ENCODE assay signal across 28 cellular contexts in genomic region chr12:4984971-4985370, GRCh38. TPM values are rescaled to one million over a fixed set of nuclear protein-coding genes. Genes with fewer than 3 reads are reported as not detected.
DNase-seq lines count a peak whose midpoint lies in the region; ATAC-seq, FAIRE-seq and TF ChIP-seq lines count a peak whose summit lies in the region.
"Had no signal": no experiment of that assay in that cellular context is flagged by ENCODE, and none has a peak within 500 bp of the region (broad histone marks: within the 10 kb centered on the region; RNA-seq: fewer than 3 reads in every experiment).

No MANE protein-coding gene starts in this region.

- no peaks in the 10 kb centered on the region for H3K9me2 ChIP-seq in neural cell (ENCODE audit: insufficient read depth, low read length)

- peak; percentile 24 for TF ChIP-seq RAD21 in neural cell (conservative IDR thresholded peaks at IDR 0.05)

- no peak for ATAC-seq in GM19452 (IDR thresholded peaks at IDR 0.05; ENCODE audit: unreplicated experiment)
- no peak for ATAC-seq in HG02571 (IDR thresholded peaks at IDR 0.05; ENCODE audit: unreplicated experiment)
- ATAC-seq: effector memory CD8-positive, alpha-beta T cell; naive thymus-derived CD8-positive, alpha-beta T cell had no signal

- FAIRE-seq in RCC 7860 (lab: Jason Lieb, UNC) = no peak
- FAIRE-seq: A204.1, G401.6, GM19239, kidney, small intestine had no signal

- peak; percentile 83 for TF ChIP-seq EP300 in neural cell (conservative IDR thresholded peaks at IDR 0.05; ENCODE audit: poor library complexity, severe bottlenecking)

- H3K79me2 ChIP-seq in neural cell (replicated peaks; ENCODE audit: insufficient read depth, low read length) = no peaks in the 10 kb centered on the region

- H3K27ac ChIP-seq in neural cell (ENCODE audit: low read length) = peak overlapping the region; percentile 87
- H3K27ac ChIP-seq: breast epithelium, colonic mucosa, SK-N-MC, stomach, tibial artery had no signal

- H3K36me3 ChIP-seq in neural cell (ENCODE audit: insufficient read depth, low read length) = no peaks in the 10 kb centered on the region
- H3K36me3 ChIP-seq: breast epithelium, colonic mucosa, stomach, tibial artery had no signal

- no peaks in the 10 kb centered on the region for H3K27me3 ChIP-seq in neural cell (ENCODE audit: insufficient read depth, low read depth, low read length)
- H3K27me3 ChIP-seq: breast epithelium, colonic mucosa had no signal

- peak overlapping the region; percentile 22 for H3K4me2 ChIP-seq in neural cell (ENCODE audit: low read length)

- H3K9me3 ChIP-seq in neural cell (ENCODE audit: low read length) = no peaks in the 10 kb centered on the region
- H3K9me3 ChIP-seq: breast epithelium, colonic mucosa, stomach, tibial artery had no signal

- DNase-seq in NCI-H1436 (lab: John Stamatoyannopoulos, UW) = peak; percentile 45
- no peak for DNase-seq in NCI-H1436 treated with DMSO at 0.1 percent for 48 hours (lab: John Stamatoyannopoulos, UW)
- peak; percentile 47 to 67 for DNase-seq in NCI-H187 (lab: John Stamatoyannopoulos, UW)
- DNase-seq in NCI-H69 (lab: John Stamatoyannopoulos, UW) = peak; percentile 95
- DNase-seq in RCC 7860 (ENCODE audit: low spot score) = no peak
- DNase-seq: activated CD4-positive, alpha-beta T cell treated with anti-CD3 and anti-CD28 coated beads, Interleukin-2, amount 50 U/mL, for 48 hours; activated naive CD4-positive, alpha-beta T cell treated with anti-CD3 and anti-CD28 coated beads, Interleukin-2, amount 50 U/mL, for 16 hours; amniotic stem cell; CD4-positive, alpha-beta memory T cell; colonic mucosa; effector memory CD8-positive, alpha-beta T cell; foreskin fibroblast; H7; kidney; midbrain; naive thymus-derived CD8-positive, alpha-beta T cell; NCI-H526; small intestine; stomach; tibial artery had no signal

- no peaks in the 10 kb centered on the region for H3F3A ChIP-seq in neural cell (ENCODE audit: insufficient read depth, low read length, poor library complexity, severe bottlenecking)

- peak overlapping the region; percentile 47 for H3K4me3 ChIP-seq in neural cell (ENCODE audit: low read length)
- H3K4me3 ChIP-seq: breast epithelium, colonic mucosa, SK-N-MC, stomach, tibial artery had no signal

- TF ChIP-seq CTCF in neural cell (IDR thresholded peaks at IDR 0.05; ENCODE audit: poor library complexity, severe bottlenecking) = no peak

- peak overlapping the region; percentile 59 for H3K9ac ChIP-seq in neural cell (ENCODE audit: low read length)

- H2AFZ ChIP-seq in neural cell (ENCODE audit: low read depth, low read length) = no peak overlapping the region

- H4K20me1 ChIP-seq in neural cell (ENCODE audit: insufficient read depth) = no peaks in the 10 kb centered on the region

TF ChIP-seq in neural cell, 6 proteins besides CTCF, POLR2A, EP300 and RAD21:
- no peak for TF ChIP-seq EZH2 (IDR thresholded peaks at IDR 0.05; ENCODE audit: borderline replicate concordance, insufficient read depth, low read length, poor library complexity, severe bottlenecking)
- peak; percentile 82 for TF ChIP-seq POLR2AphosphoS5 (IDR thresholded peaks at IDR 0.05)
- peak; percentile 43 for TF ChIP-seq MXI1 (conservative IDR thresholded peaks at IDR 0.05; ENCODE audit: poor library complexity, severe bottlenecking)
- TF ChIP-seq SMC3 (conservative IDR thresholded peaks at IDR 0.05; ENCODE audit: poor library complexity) = no peak
- no peak for TF ChIP-seq TAF1 (IDR thresholded peaks at IDR 0.05; ENCODE audit: low read depth)
- TF ChIP-seq, protein P1, sequence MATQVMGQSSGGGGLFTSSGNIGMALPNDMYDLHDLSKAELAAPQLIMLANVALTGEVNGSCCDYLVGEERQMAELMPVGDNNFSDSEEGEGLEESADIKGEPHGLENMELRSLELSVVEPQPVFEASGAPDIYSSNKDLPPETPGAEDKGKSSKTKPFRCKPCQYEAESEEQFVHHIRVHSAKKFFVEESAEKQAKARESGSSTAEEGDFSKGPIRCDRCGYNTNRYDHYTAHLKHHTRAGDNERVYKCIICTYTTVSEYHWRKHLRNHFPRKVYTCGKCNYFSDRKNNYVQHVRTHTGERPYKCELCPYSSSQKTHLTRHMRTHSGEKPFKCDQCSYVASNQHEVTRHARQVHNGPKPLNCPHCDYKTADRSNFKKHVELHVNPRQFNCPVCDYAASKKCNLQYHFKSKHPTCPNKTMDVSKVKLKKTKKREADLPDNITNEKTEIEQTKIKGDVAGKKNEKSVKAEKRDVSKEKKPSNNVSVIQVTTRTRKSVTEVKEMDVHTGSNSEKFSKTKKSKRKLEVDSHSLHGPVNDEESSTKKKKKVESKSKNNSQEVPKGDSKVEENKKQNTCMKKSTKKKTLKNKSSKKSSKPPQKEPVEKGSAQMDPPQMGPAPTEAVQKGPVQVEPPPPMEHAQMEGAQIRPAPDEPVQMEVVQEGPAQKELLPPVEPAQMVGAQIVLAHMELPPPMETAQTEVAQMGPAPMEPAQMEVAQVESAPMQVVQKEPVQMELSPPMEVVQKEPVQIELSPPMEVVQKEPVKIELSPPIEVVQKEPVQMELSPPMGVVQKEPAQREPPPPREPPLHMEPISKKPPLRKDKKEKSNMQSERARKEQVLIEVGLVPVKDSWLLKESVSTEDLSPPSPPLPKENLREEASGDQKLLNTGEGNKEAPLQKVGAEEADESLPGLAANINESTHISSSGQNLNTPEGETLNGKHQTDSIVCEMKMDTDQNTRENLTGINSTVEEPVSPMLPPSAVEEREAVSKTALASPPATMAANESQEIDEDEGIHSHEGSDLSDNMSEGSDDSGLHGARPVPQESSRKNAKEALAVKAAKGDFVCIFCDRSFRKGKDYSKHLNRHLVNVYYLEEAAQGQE (IDR thresholded peaks at IDR 0.05; ENCODE audit: borderline replicate concordance) = peak; percentile 88

RNA-seq across cellular contexts. Expression of gene KCNA5, which starts 58.7 kb away (rescaled TPM):
- 7.5 and 8.6 TPM in 2 replicates for polyA plus RNA-seq in neural cell
- polyA minus RNA-seq in neural cell = 11.2 and 17.8 TPM in 2 replicates
- polyA plus RNA-seq: CD4-positive, alpha-beta memory T cell; naive thymus-derived CD8-positive, alpha-beta T cell had no signal

Comparison
In these comparisons a context has a peak if more than half of its experiments do, and no peak if none do; other contexts are left out.
1. DNase-seq: peak in NCI-H1436 (single experiment), NCI-H187 (2 of 2) and NCI-H69 (single experiment); none in NCI-H1436 treated with DMSO at 0.1 percent for 48 hours (single experiment) and RCC 7860 (single experiment).